Comparison of ENCODE assay signal across 8 cellular contexts in the genomic region with DNA sequence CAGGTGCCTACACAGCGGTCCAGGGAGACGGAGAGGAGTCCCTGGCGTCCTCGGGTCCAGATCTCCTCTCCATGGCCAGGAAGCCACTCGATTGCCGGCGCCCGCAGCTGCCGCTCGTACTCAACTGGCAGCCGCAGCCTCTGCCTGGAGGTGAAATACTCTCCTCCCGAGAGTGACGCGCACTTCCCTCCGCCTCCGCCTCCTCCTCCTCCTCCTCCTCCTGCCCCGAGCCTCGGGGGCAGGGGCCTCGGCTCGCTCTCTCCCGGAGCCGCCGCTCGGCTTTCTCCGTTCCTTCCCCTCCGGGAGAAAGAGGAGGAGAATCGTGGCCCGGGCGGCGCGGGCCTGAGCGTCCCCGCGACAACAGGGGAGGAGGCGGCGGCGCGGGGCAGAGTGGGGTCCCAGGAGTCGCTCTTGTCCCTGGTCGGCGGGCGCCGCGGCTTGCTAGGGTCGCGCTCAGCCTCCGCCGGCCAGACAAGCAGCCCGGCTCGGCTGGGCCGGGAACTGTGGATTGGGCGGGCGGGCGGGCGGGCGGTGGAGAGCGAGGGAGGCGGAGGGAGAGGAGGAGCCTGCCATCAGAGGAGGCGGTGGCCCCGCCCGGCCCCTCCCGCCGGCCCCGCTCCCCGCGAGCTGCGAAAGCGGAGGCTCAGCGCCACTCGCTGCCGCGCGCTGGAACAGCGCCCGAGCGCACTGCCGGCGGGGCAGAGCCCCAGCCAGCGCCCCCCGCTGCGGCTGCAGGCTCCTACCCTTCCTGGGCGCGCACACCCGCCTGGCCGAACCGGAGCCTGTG. TPM values are rescaled to one million over a fixed set of nuclear protein-coding genes. Genes with fewer than 3 reads are reported as not detected.
A peak's percentile ranks its signal among the peaks of the same experiment; 100 is the strongest.
DNase-seq lines count a peak whose midpoint lies in the region; ATAC-seq and TF ChIP-seq lines count a peak whose summit lies in the region.

A gene with protein sequence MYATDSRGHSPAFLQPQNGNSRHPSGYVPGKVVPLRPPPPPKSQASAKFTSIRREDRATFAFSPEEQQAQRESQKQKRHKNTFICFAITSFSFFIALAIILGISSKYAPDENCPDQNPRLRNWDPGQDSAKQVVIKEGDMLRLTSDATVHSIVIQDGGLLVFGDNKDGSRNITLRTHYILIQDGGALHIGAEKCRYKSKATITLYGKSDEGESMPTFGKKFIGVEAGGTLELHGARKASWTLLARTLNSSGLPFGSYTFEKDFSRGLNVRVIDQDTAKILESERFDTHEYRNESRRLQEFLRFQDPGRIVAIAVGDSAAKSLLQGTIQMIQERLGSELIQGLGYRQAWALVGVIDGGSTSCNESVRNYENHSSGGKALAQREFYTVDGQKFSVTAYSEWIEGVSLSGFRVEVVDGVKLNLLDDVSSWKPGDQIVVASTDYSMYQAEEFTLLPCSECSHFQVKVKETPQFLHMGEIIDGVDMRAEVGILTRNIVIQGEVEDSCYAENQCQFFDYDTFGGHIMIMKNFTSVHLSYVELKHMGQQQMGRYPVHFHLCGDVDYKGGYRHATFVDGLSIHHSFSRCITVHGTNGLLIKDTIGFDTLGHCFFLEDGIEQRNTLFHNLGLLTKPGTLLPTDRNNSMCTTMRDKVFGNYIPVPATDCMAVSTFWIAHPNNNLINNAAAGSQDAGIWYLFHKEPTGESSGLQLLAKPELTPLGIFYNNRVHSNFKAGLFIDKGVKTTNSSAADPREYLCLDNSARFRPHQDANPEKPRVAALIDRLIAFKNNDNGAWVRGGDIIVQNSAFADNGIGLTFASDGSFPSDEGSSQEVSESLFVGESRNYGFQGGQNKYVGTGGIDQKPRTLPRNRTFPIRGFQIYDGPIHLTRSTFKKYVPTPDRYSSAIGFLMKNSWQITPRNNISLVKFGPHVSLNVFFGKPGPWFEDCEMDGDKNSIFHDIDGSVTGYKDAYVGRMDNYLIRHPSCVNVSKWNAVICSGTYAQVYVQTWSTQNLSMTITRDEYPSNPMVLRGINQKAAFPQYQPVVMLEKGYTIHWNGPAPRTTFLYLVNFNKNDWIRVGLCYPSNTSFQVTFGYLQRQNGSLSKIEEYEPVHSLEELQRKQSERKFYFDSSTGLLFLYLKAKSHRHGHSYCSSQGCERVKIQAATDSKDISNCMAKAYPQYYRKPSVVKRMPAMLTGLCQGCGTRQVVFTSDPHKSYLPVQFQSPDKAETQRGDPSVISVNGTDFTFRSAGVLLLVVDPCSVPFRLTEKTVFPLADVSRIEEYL (N-terminal part only) (minus strand): TSS at position 126 of the 787 bp plus-strand sequence. CDS start 18,140 bp downstream, outside the sequence.

- H3K4me3 ChIP-seq in AG10803 (ENCODE audit: low read length), result peak within 1 kb of the TSS; percentile 81
- H3K4me3 ChIP-seq in kidney epithelial cell (ENCODE audit: low read depth, low read length), result peak within 1 kb of the TSS; percentile 89

- ATAC-seq in GM18907 (IDR thresholded peaks at IDR 0.05; ENCODE audit: unreplicated experiment), result peak; percentile 75
- peak; percentile 75 for ATAC-seq in HG03139 (IDR thresholded peaks at IDR 0.05; ENCODE audit: unreplicated experiment)

- DNase-seq in AG10803 (ENCODE audit: low read depth) (peak; percentile 90), NCI-H226 (peak; percentile 87), cerebellum (ENCODE audit: low spot score) (peak; percentile 93), kidney epithelial cell (ENCODE audit: low read depth) (no peak)
- DNase-seq in activated CD4-positive, alpha-beta T cell treated with anti-CD3 and anti-CD28 coated beads for 24 hours (ENCODE audit: low read depth in 2 of 2), result peak; percentile 76 to 79
- DNase-seq in stimulated activated CD4-positive, alpha-beta T cell treated with anti-CD3 and anti-CD28 coated beads, Interleukin-15, amount 100 ng/mL, for 48 hours (ENCODE audit: low read depth in 2 of 2), result peak; percentile 79 to 84

- TF ChIP-seq CTCF in AG10803 (conservative IDR thresholded peaks at IDR 0.05; ENCODE audit: low read length), result peak; percentile 16; the same call in 1 of the 2 replicates
- no peak for TF ChIP-seq CTCF in kidney epithelial cell (IDR thresholded peaks at IDR 0.05; ENCODE audit: insufficient read depth, low read length, poor library complexity, severe bottlenecking)

- no peaks in the 10 kb centered on the region for H3K27me3 ChIP-seq in kidney epithelial cell (ENCODE audit: control insufficient read depth, insufficient read depth, low read length)

- H3K36me3 ChIP-seq in kidney epithelial cell (ENCODE audit: control insufficient read depth, insufficient read depth, low read length), result no peaks in the 10 kb centered on the region

RNA-seq across cellular contexts. Expression of the gene that starts here (rescaled TPM):
- 43.7 TPM for total RNA-seq in cerebellum
- 35.8 and 41.8 TPM in 2 replicates for total RNA-seq in kidney epithelial cell
